29 cellular contexts compared by ENCODE assay signal in the genomic region with DNA sequence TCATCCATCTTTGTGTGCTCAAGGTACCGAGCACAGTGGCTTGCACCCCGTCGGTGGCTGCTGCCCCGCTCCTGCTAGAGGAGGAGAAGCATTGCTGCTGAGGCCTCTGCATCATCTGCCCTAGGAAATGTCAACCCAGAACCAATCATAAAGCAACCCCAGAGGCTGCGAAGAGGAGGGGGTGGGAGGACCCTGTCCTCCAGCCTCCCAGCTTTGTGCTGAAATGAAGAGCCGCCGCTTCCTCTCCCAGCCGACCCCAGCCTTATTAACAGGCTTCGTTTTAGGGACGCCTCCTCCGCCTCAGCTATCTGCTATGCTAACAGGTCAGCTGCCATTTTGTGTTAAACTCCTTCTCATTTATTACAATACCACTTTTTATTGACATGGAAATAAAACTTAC.
"Had no signal": no experiment of that assay in that cellular context is flagged by ENCODE, and none has a peak within 500 bp of the region (broad histone marks: within the 10 kb centered on the region; RNA-seq: fewer than 3 reads in every experiment).

No MANE protein-coding gene starts in this region.

- H3K36me3 Mint-ChIP-seq: activated CD8-positive, alpha-beta memory T cell treated with anti-CD3 and anti-CD28 coated beads, Interleukin-2, amount 10 ng/mL, durations not matched to agents 7 days and 5 days; activated naive CD8-positive, alpha-beta T cell treated with anti-CD3 and anti-CD28 coated beads for 36 hours had no signal

- ATAC-seq: activated CD8-positive, alpha-beta memory T cell treated with anti-CD3 and anti-CD28 coated beads, Interleukin-2, amount 10 ng/mL, durations not matched to agents 7 days and 5 days; K562; Panc1; SK-N-SH treated with all-trans-retinoic acid at 6 μM for 48 hours had no signal

- H3K27ac ChIP-seq: SJCRH30 had no signal

- H3K36me3 ChIP-seq: SJCRH30 had no signal

- H3K4me1 Mint-ChIP-seq: activated B cell treated with CpG ODN at 0.5 μM for 24 hours had no signal

- DNase-seq: activated B cell treated with CpG ODN at 0.5 μM for 24 hours; activated CD4-positive, alpha-beta T cell treated with anti-CD3 and anti-CD28 coated beads for 1 hour; activated CD4-positive, alpha-beta T cell treated with anti-CD3 and anti-CD28 coated beads, Interleukin-2, amount 10 ng/mL, durations not matched to agents 24 days and 14 days; activated CD4-positive, alpha-beta T cell treated with anti-CD3 and anti-CD28 coated beads, Interleukin-2, amount 50 U/mL, for 48 hours; activated CD8-positive, alpha-beta memory T cell treated with anti-CD3 and anti-CD28 coated beads, Interleukin-2, amount 10 ng/mL, durations not matched to agents 7 days and 5 days; activated effector memory CD4-positive, alpha-beta T cell treated with Interleukin-2 at 50 U/mL for 16 hours; activated naive CD4-positive, alpha-beta T cell; activated naive CD8-positive, alpha-beta T cell treated with anti-CD3 and anti-CD28 coated beads for 36 hours; activated T-cell treated with anti-CD3 and anti-CD28 coated beads, Interleukin-2, amount 50 U/mL, for 24 hours; anterior cingulate cortex; central memory CD4-positive, alpha-beta T cell; Karpas-422; NCI-H1048; NCI-H146; NCI-H187 treated with DMSO at 0.1 percent for 48 hours; NCI-H345; NCI-H510A treated with DMSO at 0.1 percent for 48 hours; NCI-H69; NK-92 treated with Interleukin-12 subunit alpha and Interleukin-12 subunit beta, amount 100 ng/mL, for 24 hours; OCI-M1; Right ventricle myocardium superior; RPMI8226; SJCRH30; SW 1271 had no signal

- H3K9me3 ChIP-seq: SJCRH30 had no signal

- H3K9me3 Mint-ChIP-seq: activated B cell treated with CpG ODN at 0.5 μM for 24 hours; activated CD4-positive, alpha-beta T cell treated with anti-CD3 and anti-CD28 coated beads, Interleukin-2, amount 10 ng/mL, durations not matched to agents 24 days and 14 days; activated naive CD8-positive, alpha-beta T cell treated with anti-CD3 and anti-CD28 coated beads for 36 hours; activated T-cell treated with anti-CD3 and anti-CD28 coated beads, Interleukin-2, amount 50 U/mL, for 24 hours; activated T-helper 1 cell treated with anti-CD3 and anti-CD28 coated beads, Interleukin-12 subunit alpha, Interleukin-12 subunit beta, Interleukin-2, Interleukin-4 antibody, amounts not matched to agents 30 ng/mL and 10 ng/mL and 1 ng/mL, durations not matched to agents 14 hours and 24 hours and 36 hours; T-helper 2 cell treated with Interferon-gamma antibody and Interleukin-4, amounts not matched to agents 5 μg/mL and 100 μg/mL, for 36 hours had no signal

- H3K4me1 ChIP-seq: SJCRH30 had no signal

- H3K4me3 Mint-ChIP-seq: activated B cell treated with CpG ODN at 0.5 μM for 24 hours; activated CD4-positive, alpha-beta T cell treated with anti-CD3 and anti-CD28 coated beads, Interleukin-2, amount 10 ng/mL, durations not matched to agents 24 days and 14 days; activated CD8-positive, alpha-beta memory T cell treated with anti-CD3 and anti-CD28 coated beads, Interleukin-2, amount 10 ng/mL, durations not matched to agents 7 days and 5 days; activated naive CD8-positive, alpha-beta T cell treated with anti-CD3 and anti-CD28 coated beads for 36 hours; activated T-cell treated with anti-CD3 and anti-CD28 coated beads, Interleukin-2, amount 50 U/mL, for 24 hours; activated T-helper 1 cell treated with anti-CD3 and anti-CD28 coated beads, Interleukin-12 subunit alpha, Interleukin-12 subunit beta, Interleukin-2, Interleukin-4 antibody, amounts not matched to agents 30 ng/mL and 10 ng/mL and 1 ng/mL, durations not matched to agents 14 hours and 24 hours and 36 hours; T-helper 2 cell treated with Interferon-gamma antibody and Interleukin-4, amounts not matched to agents 5 μg/mL and 100 μg/mL, for 36 hours had no signal

- H3K4me3 ChIP-seq: K562, SJCRH30 had no signal

- H3K27ac Mint-ChIP-seq: activated B cell treated with CpG ODN at 0.5 μM for 24 hours; activated CD4-positive, alpha-beta T cell treated with anti-CD3 and anti-CD28 coated beads, Interleukin-2, amount 10 ng/mL, durations not matched to agents 24 days and 14 days; activated CD8-positive, alpha-beta memory T cell treated with anti-CD3 and anti-CD28 coated beads, Interleukin-2, amount 10 ng/mL, durations not matched to agents 7 days and 5 days; activated naive CD8-positive, alpha-beta T cell treated with anti-CD3 and anti-CD28 coated beads for 36 hours; activated T-cell treated with anti-CD3 and anti-CD28 coated beads, Interleukin-2, amount 50 U/mL, for 24 hours; activated T-helper 1 cell treated with anti-CD3 and anti-CD28 coated beads, Interleukin-12 subunit alpha, Interleukin-12 subunit beta, Interleukin-2, Interleukin-4 antibody, amounts not matched to agents 30 ng/mL and 10 ng/mL and 1 ng/mL, durations not matched to agents 14 hours and 24 hours and 36 hours; T-helper 2 cell treated with Interferon-gamma antibody and Interleukin-4, amounts not matched to agents 5 μg/mL and 100 μg/mL, for 36 hours had no signal
